In the genomic region with DNA sequence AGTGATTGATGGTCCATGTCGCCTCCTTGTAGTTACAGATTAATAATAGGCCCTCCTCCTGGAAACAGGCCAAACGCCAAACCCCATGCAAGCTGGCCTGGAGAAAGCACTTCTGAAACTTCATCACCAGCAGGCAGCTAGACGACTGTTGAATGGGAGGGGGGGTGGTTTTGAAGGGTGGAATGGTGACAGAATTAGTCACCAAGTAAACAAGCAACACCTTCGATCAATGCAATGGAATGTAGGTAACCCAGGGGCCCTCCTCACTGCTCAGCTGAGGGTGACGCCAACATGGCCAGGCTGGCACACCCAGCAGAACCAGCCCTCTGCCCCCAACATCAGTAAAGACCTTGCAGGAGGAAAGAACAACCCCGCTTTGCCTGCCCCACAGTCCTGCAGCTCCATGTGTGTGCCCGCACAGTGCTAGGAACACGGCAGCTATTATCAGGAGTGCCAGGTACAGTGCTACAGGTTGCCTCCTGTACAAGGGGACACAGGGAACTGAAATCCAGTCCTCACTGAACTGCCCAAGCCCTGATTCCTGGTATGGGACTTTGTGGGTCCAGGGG, we compare ENCODE assay signal across 9 cellular contexts. TPM values are rescaled to one million over a fixed set of nuclear protein-coding genes. Genes with fewer than 3 reads are reported as not detected.
DNase-seq lines count a peak whose midpoint lies in the region; ATAC-seq, FAIRE-seq and TF ChIP-seq lines count a peak whose summit lies in the region.
"Had no signal": no experiment of that assay in that cellular context is flagged by ENCODE, and none has a peak within 500 bp of the region (broad histone marks: within the 10 kb centered on the region; RNA-seq: fewer than 3 reads in every experiment).

No MANE protein-coding gene starts in this region.

- TF ChIP-seq POLR2A in Peyer's patch (IDR thresholded peaks at IDR 0.05) = peak in 1 of 2 donors; percentile 26
- TF ChIP-seq POLR2A in GM12891 (IDR thresholded peaks at IDR 0.05; ENCODE audit: low read depth, low read length) = no peak

- intact Hi-C loops in left lung (cut with DNase I) = no loop called here
- intact Hi-C loops in activated CD4-positive, alpha-beta T cell treated with anti-CD3 and anti-CD28 coated beads, Interleukin-2, amount 10 ng/mL, durations not matched to agents 24 days and 14 days (cut with micrococcal nuclease) = no loop called here

- H3K4me1 ChIP-seq in Peyer's patch (peaks cover 0 to 16% (median 0%) of the 10 kb centered on the region in 4 donors), left lung (peaks cover 0 to 2% of the 10 kb centered on the region in 2 donors)

- H3K9me3 ChIP-seq in Peyer's patch (no peaks in the 10 kb centered on the region), left lung (no peaks in the 10 kb centered on the region)

- peaks cover 8% of the 10 kb centered on the region for H3K4me1 Mint-ChIP-seq in HFFc6 (ENCODE audit: low read depth)
- H3K4me1 Mint-ChIP-seq in activated CD4-positive, alpha-beta T cell treated with anti-CD3 and anti-CD28 coated beads, Interleukin-2, amount 10 ng/mL, durations not matched to agents 24 days and 14 days = peaks cover 3% of the 10 kb centered on the region

- no peak overlapping the region for H3K27ac Mint-ChIP-seq in HFFc6
- no peak overlapping the region for H3K27ac Mint-ChIP-seq in activated CD4-positive, alpha-beta T cell treated with anti-CD3 and anti-CD28 coated beads, Interleukin-2, amount 10 ng/mL, durations not matched to agents 24 days and 14 days
- H3K27ac Mint-ChIP-seq: dendritic cell treated with granulocyte-macrophage colony-stimulating factor and Interleukin-4, amounts not matched to agents 40 ng/mL and 50 ng/mL, for 4 days had no signal

- no peaks in the 10 kb centered on the region for H3K9me3 Mint-ChIP-seq in HFFc6
- no peaks in the 10 kb centered on the region for H3K9me3 Mint-ChIP-seq in activated CD4-positive, alpha-beta T cell treated with anti-CD3 and anti-CD28 coated beads, Interleukin-2, amount 10 ng/mL, durations not matched to agents 24 days and 14 days
- H3K9me3 Mint-ChIP-seq: dendritic cell treated with granulocyte-macrophage colony-stimulating factor and Interleukin-4, amounts not matched to agents 40 ng/mL and 50 ng/mL, for 4 days had no signal

- H3K27ac ChIP-seq in Peyer's patch (peak overlapping the region in 3 of 4 donors; percentile 22 to 82 (median 66)), left lung (peak overlapping the region in 1 of 2 donors; percentile 67)

- H3K27me3 ChIP-seq in Peyer's patch (no peaks in the 10 kb centered on the region), left lung (peaks cover 0 to 6% of the 10 kb centered on the region in 2 donors)

- DNase-seq in Peyer's patch (peak in 2 of 3 donors; percentile 77 to 84), left lung (peak in 1 of 2 donors; percentile 73), HFFc6 (no peak), GM12891 (ENCODE audit: insufficient read length, low spot score) (no peak), middle frontal gyrus (ENCODE audit: extremely low spot score, low spot score) (no peak)
- no peak for DNase-seq in activated CD4-positive, alpha-beta T cell treated with anti-CD3 and anti-CD28 coated beads, Interleukin-2, amount 10 ng/mL, durations not matched to agents 24 days and 14 days

- peaks cover 11% of the 10 kb centered on the region for H3K27me3 Mint-ChIP-seq in HFFc6 (ENCODE audit: insufficient read depth)
- peaks cover 10% of the 10 kb centered on the region for H3K27me3 Mint-ChIP-seq in activated CD4-positive, alpha-beta T cell treated with anti-CD3 and anti-CD28 coated beads, Interleukin-2, amount 10 ng/mL, durations not matched to agents 24 days and 14 days

- no peaks in the 10 kb centered on the region for H3K36me3 ChIP-seq in Peyer's patch
- H3K36me3 ChIP-seq in left lung = no peaks in the 10 kb centered on the region

- FAIRE-seq in GM12891 (lab: Jason Lieb, UNC) = no peak

- H3K36me3 Mint-ChIP-seq in HFFc6 (ENCODE audit: low read depth) = no peaks in the 10 kb centered on the region
- no peaks in the 10 kb centered on the region for H3K36me3 Mint-ChIP-seq in activated CD4-positive, alpha-beta T cell treated with anti-CD3 and anti-CD28 coated beads, Interleukin-2, amount 10 ng/mL, durations not matched to agents 24 days and 14 days (ENCODE audit: low read depth)

- TF ChIP-seq CTCF in Peyer's patch (IDR thresholded peaks at IDR 0.05) (no peak), left lung (IDR thresholded peaks at IDR 0.05) (no peak), HFFc6 (IDR thresholded peaks at IDR 0.05) (no peak)

- ATAC-seq in GM18907 (IDR thresholded peaks at IDR 0.05; ENCODE audit: unreplicated experiment) = peak; percentile 81
- peak; percentile 46 for ATAC-seq in HG02973 (IDR thresholded peaks at IDR 0.05; ENCODE audit: unreplicated experiment)
- peak; percentile 94 for ATAC-seq in left lung

- no peak overlapping the region for H3K4me3 Mint-ChIP-seq in HFFc6
- H3K4me3 Mint-ChIP-seq in activated CD4-positive, alpha-beta T cell treated with anti-CD3 and anti-CD28 coated beads, Interleukin-2, amount 10 ng/mL, durations not matched to agents 24 days and 14 days = no peak overlapping the region
- H3K4me3 Mint-ChIP-seq: dendritic cell treated with granulocyte-macrophage colony-stimulating factor and Interleukin-4, amounts not matched to agents 40 ng/mL and 50 ng/mL, for 4 days had no signal

- H3K4me3 ChIP-seq in Peyer's patch (peak overlapping the region in 2 of 4 donors; percentile 11 to 34), left lung (no peak overlapping the region)

TF ChIP-seq in GM12891, 5 proteins besides CTCF, POLR2A, EP300 and RAD21:
- TF ChIP-seq POU2F2 (IDR thresholded peaks at IDR 0.05; ENCODE audit: low read depth, low read length) = no peak

RNA-seq across cellular contexts. Expression of a gene that starts 2.7 kb away (rescaled TPM):
- 10 to 100 TPM; 21.5 to 58.1 (median 43.2) TPM for total RNA-seq in Peyer's patch
- total RNA-seq in left lung = 1 to 10 TPM in 1 of 2 donors, under 1 TPM in 1; 0.99 to 1.6 TPM
- total RNA-seq in HFFc6 (2021; fragmentation: NEBNext Ultra II Directional; extraction: Animal tissue kit (Norgen Biotek cat#: 25700)) = under 1 TPM in 1 of 6 experiments, not detected in 5; 0.07 TPM
- polyA plus RNA-seq in GM12891 (2012; ENCODE audit: low read depth, missing spikeins) = 1.4 TPM
- total RNA-seq in activated CD4-positive, alpha-beta T cell treated with anti-CD3 and anti-CD28 coated beads, Interleukin-2, amount 10 ng/mL, durations not matched to agents 24 days and 14 days = not detected in 2 replicates

Comparison
In these comparisons a context has a peak if more than half of its experiments do, and no peak if none do; other contexts are left out.
1. DNase-seq: peak in Peyer's patch (2 of 3); none in HFFc6 (single experiment), GM12891 (single experiment), middle frontal gyrus (single experiment) and activated CD4-positive, alpha-beta T cell treated with anti-CD3 and anti-CD28 coated beads, Interleukin-2, amount 10 ng/mL, durations not matched to agents 24 days and 14 days (single experiment).
2. RNA of a gene that starts 2.7 kb away (total RNA-seq): 21.5 to 58.1 TPM in Peyer's patch; 0.99 to 1.6 TPM in left lung, 0.07 TPM in HFFc6 and not detected in activated CD4-positive, alpha-beta T cell treated with anti-CD3 and anti-CD28 coated beads, Interleukin-2, amount 10 ng/mL, durations not matched to agents 24 days and 14 days; every median in the first group is over 4 times any median in the second.
3. Peak in every context shown above with its lines, with median percentiles within 50 percentile points of each other: ATAC-seq.